ENCODE assay signal across 13 cellular contexts in the genomic region with DNA sequence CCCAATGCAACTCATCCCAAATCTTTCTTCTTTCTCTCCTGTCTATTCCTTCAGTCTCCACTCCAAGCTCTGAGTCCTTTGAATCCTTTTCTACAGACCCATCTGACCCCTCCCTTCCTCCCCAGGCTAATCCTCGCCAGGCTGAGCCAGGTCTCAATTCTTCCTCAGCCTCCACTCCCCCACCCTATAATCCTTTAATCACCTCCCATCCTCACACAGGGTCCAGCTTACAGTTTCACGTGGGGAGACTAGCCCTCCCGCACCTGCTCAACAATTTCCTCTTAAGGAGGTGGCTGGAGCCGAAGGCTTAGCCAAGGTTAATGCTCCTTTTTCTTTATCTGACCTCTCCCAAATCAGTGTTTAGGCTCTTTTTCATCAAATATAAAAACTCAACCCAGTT.
DNase-seq lines count a peak whose midpoint lies in the region; ATAC-seq and TF ChIP-seq lines count a peak whose summit lies in the region.
"Had no signal": no experiment of that assay in that cellular context is flagged by ENCODE, and none has a peak within 500 bp of the region (broad histone marks: within the 10 kb centered on the region; RNA-seq: fewer than 3 reads in every experiment).

No MANE protein-coding gene starts in this region.

- intact Hi-C loops in natural killer cell (cut with micrococcal nuclease): no loop called here
- intact Hi-C loops in aorta (cut with DNase I): no loop called here
- intact Hi-C loops in breast epithelium (cut with DNase I; ENCODE audit: low total_unique reads): no loop called here
- intact Hi-C loops in activated T-helper 1 cell treated with anti-CD3 and anti-CD28 coated beads, Interleukin-12 subunit alpha, Interleukin-12 subunit beta, Interleukin-2, Interleukin-4 antibody, amounts not matched to agents 30 ng/mL and 10 ng/mL and 1 ng/mL, durations not matched to agents 14 hours and 24 hours and 36 hours (cut with micrococcal nuclease): no loop called here

- no peak overlapping the region for H3K27ac Mint-ChIP-seq in natural killer cell treated with Interleukin-12 subunit alpha and Interleukin-12 subunit beta and Interleukin-15 and Interleukin-18, amount 100 ng/mL, for 72 hours
- H3K27ac Mint-ChIP-seq in natural killer cell: no peak overlapping the region
- H3K27ac Mint-ChIP-seq in neural progenitor cell: no peak overlapping the region
- H3K27ac Mint-ChIP-seq in activated T-helper 1 cell treated with anti-CD3 and anti-CD28 coated beads, Interleukin-12 subunit alpha, Interleukin-12 subunit beta, Interleukin-2, Interleukin-4 antibody, amounts not matched to agents 30 ng/mL and 10 ng/mL and 1 ng/mL, durations not matched to agents 14 hours and 24 hours and 36 hours: no peak overlapping the region
- H3K27ac Mint-ChIP-seq: CD4-positive, CD25-positive, alpha-beta regulatory T cell had no signal

- no peaks in the 10 kb centered on the region for H3K36me3 Mint-ChIP-seq in natural killer cell treated with Interleukin-12 subunit alpha and Interleukin-12 subunit beta and Interleukin-15 and Interleukin-18, amount 100 ng/mL, for 72 hours
- no peaks in the 10 kb centered on the region for H3K36me3 Mint-ChIP-seq in natural killer cell
- H3K36me3 Mint-ChIP-seq in neural progenitor cell: peaks cover 2% of the 10 kb centered on the region
- no peaks in the 10 kb centered on the region for H3K36me3 Mint-ChIP-seq in activated T-helper 1 cell treated with anti-CD3 and anti-CD28 coated beads, Interleukin-12 subunit alpha, Interleukin-12 subunit beta, Interleukin-2, Interleukin-4 antibody, amounts not matched to agents 30 ng/mL and 10 ng/mL and 1 ng/mL, durations not matched to agents 14 hours and 24 hours and 36 hours (ENCODE audit: low read depth)
- H3K36me3 Mint-ChIP-seq: CD4-positive, CD25-positive, alpha-beta regulatory T cell had no signal

- H3K4me3 Mint-ChIP-seq in natural killer cell treated with Interleukin-12 subunit alpha and Interleukin-12 subunit beta and Interleukin-15 and Interleukin-18, amount 100 ng/mL, for 72 hours: no peak overlapping the region
- no peak overlapping the region for H3K4me3 Mint-ChIP-seq in natural killer cell
- H3K4me3 Mint-ChIP-seq in neural progenitor cell: no peak overlapping the region
- H3K4me3 Mint-ChIP-seq in activated T-helper 1 cell treated with anti-CD3 and anti-CD28 coated beads, Interleukin-12 subunit alpha, Interleukin-12 subunit beta, Interleukin-2, Interleukin-4 antibody, amounts not matched to agents 30 ng/mL and 10 ng/mL and 1 ng/mL, durations not matched to agents 14 hours and 24 hours and 36 hours: no peak overlapping the region
- H3K4me3 Mint-ChIP-seq: CD4-positive, CD25-positive, alpha-beta regulatory T cell had no signal

- TF ChIP-seq POLR2A in breast epithelium (IDR thresholded peaks at IDR 0.05): no peak

- no peaks in the 10 kb centered on the region for H3K9me3 Mint-ChIP-seq in natural killer cell treated with Interleukin-12 subunit alpha and Interleukin-12 subunit beta and Interleukin-15 and Interleukin-18, amount 100 ng/mL, for 72 hours
- H3K9me3 Mint-ChIP-seq in natural killer cell (no peaks in the 10 kb centered on the region), neural progenitor cell (no peaks in the 10 kb centered on the region)
- no peaks in the 10 kb centered on the region for H3K9me3 Mint-ChIP-seq in activated T-helper 1 cell treated with anti-CD3 and anti-CD28 coated beads, Interleukin-12 subunit alpha, Interleukin-12 subunit beta, Interleukin-2, Interleukin-4 antibody, amounts not matched to agents 30 ng/mL and 10 ng/mL and 1 ng/mL, durations not matched to agents 14 hours and 24 hours and 36 hours
- H3K9me3 Mint-ChIP-seq: CD4-positive, CD25-positive, alpha-beta regulatory T cell had no signal

- H3K27me3 ChIP-seq in neural progenitor cell (no peaks in the 10 kb centered on the region), aorta (ENCODE audit: control insufficient read depth in 1 of 2, insufficient read depth in 2 of 2, low read length in 1 of 2) (no peaks in the 10 kb centered on the region), breast epithelium (no peaks in the 10 kb centered on the region)
- H3K27me3 ChIP-seq: BLaER1 treated with 17β-estradiol and CSF1 and Interleukin-3, amounts not matched to agents 10 nM and 100 nM had no signal

- H3K4me1 ChIP-seq in neural progenitor cell (no peaks in the 10 kb centered on the region), aorta (ENCODE audit: control insufficient read depth in 1 of 2, insufficient read depth in 2 of 2, low read length in 2 of 2) (no peaks in the 10 kb centered on the region), breast epithelium (no peaks in the 10 kb centered on the region)
- H3K4me1 ChIP-seq: BLaER1 treated with 17β-estradiol and CSF1 and Interleukin-3, amounts not matched to agents 10 nM and 100 nM had no signal

- H3F3A ChIP-seq in neural progenitor cell (ENCODE audit: low read depth): peaks cover 10% of the 10 kb centered on the region

- H4K20me1 ChIP-seq in neural progenitor cell (ENCODE audit: low read depth): no peaks in the 10 kb centered on the region
- H4K20me1 ChIP-seq: BLaER1 treated with 17β-estradiol and CSF1 and Interleukin-3, amounts not matched to agents 10 nM and 100 nM had no signal

- H3K4me3 ChIP-seq in neural progenitor cell (no peak overlapping the region), aorta (ENCODE audit: low read length in 2 of 2) (no peak overlapping the region), breast epithelium (no peak overlapping the region)
- H3K4me3 ChIP-seq: BLaER1 treated with 17β-estradiol and CSF1 and Interleukin-3, amounts not matched to agents 10 nM and 100 nM had no signal

- H3K79me2 ChIP-seq in neural progenitor cell (ENCODE audit: low read depth): no peaks in the 10 kb centered on the region

- H3K9me3 ChIP-seq in neural progenitor cell (ENCODE audit: low read depth) (no peaks in the 10 kb centered on the region), aorta (ENCODE audit: control insufficient read depth, low read length) (no peaks in the 10 kb centered on the region), breast epithelium (no peaks in the 10 kb centered on the region)

- H3K27me3 Mint-ChIP-seq in natural killer cell treated with Interleukin-12 subunit alpha and Interleukin-12 subunit beta and Interleukin-15 and Interleukin-18, amount 100 ng/mL, for 72 hours: peaks cover 0 to 3% of the 10 kb centered on the region in 2 donors
- H3K27me3 Mint-ChIP-seq in natural killer cell (ENCODE audit: low read depth in 2 of 2): peaks cover 0 to 2% of the 10 kb centered on the region in 2 donors
- H3K27me3 Mint-ChIP-seq in neural progenitor cell (ENCODE audit: insufficient read depth, low read depth): no peaks in the 10 kb centered on the region
- no peaks in the 10 kb centered on the region for H3K27me3 Mint-ChIP-seq in activated T-helper 1 cell treated with anti-CD3 and anti-CD28 coated beads, Interleukin-12 subunit alpha, Interleukin-12 subunit beta, Interleukin-2, Interleukin-4 antibody, amounts not matched to agents 30 ng/mL and 10 ng/mL and 1 ng/mL, durations not matched to agents 14 hours and 24 hours and 36 hours (ENCODE audit: insufficient read depth)
- H3K27me3 Mint-ChIP-seq: CD4-positive, CD25-positive, alpha-beta regulatory T cell had no signal

- no peaks in the 10 kb centered on the region for H3K4me1 Mint-ChIP-seq in natural killer cell treated with Interleukin-12 subunit alpha and Interleukin-12 subunit beta and Interleukin-15 and Interleukin-18, amount 100 ng/mL, for 72 hours (ENCODE audit: low read depth in 2 of 2)
- H3K4me1 Mint-ChIP-seq in natural killer cell (no peaks in the 10 kb centered on the region), neural progenitor cell (no peaks in the 10 kb centered on the region)
- no peaks in the 10 kb centered on the region for H3K4me1 Mint-ChIP-seq in activated T-helper 1 cell treated with anti-CD3 and anti-CD28 coated beads, Interleukin-12 subunit alpha, Interleukin-12 subunit beta, Interleukin-2, Interleukin-4 antibody, amounts not matched to agents 30 ng/mL and 10 ng/mL and 1 ng/mL, durations not matched to agents 14 hours and 24 hours and 36 hours (ENCODE audit: low read depth)
- H3K4me1 Mint-ChIP-seq: CD4-positive, CD25-positive, alpha-beta regulatory T cell had no signal

- H3K36me3 ChIP-seq in neural progenitor cell (no peaks in the 10 kb centered on the region), aorta (ENCODE audit: control insufficient read depth in 1 of 2, insufficient read depth in 2 of 2, low read length in 1 of 2) (no peaks in the 10 kb centered on the region), breast epithelium (no peaks in the 10 kb centered on the region)
- H3K36me3 ChIP-seq: BLaER1 treated with 17β-estradiol and CSF1 and Interleukin-3, amounts not matched to agents 10 nM and 100 nM had no signal

- TF ChIP-seq CTCF in natural killer cell (IDR thresholded peaks at IDR 0.05) (no peak), neural progenitor cell (IDR thresholded peaks at IDR 0.05) (no peak), breast epithelium (IDR thresholded peaks at IDR 0.05) (no peak)

- H3K27ac ChIP-seq in neural progenitor cell (no peak overlapping the region), aorta (ENCODE audit: low read depth in 1 of 2, low read length in 2 of 2) (no peak overlapping the region), breast epithelium (no peak overlapping the region)
- H3K27ac ChIP-seq: 22Rv1; BLaER1 treated with 17β-estradiol and CSF1 and Interleukin-3, amounts not matched to agents 10 nM and 100 nM had no signal

- DNase-seq in natural killer cell treated with Interleukin-12 subunit alpha and Interleukin-12 subunit beta and Interleukin-15 and Interleukin-18, amount 100 ng/mL, for 72 hours (ENCODE audit: low spot score): peak; percentile 44
- DNase-seq in natural killer cell (no peak), NCI-H82 treated with DMSO at 0.1 percent for 48 hours (lab: John Stamatoyannopoulos, UW; ENCODE audit: unreplicated experiment) (peak; percentile 90), neural progenitor cell (ENCODE audit: low spot score) (peak; percentile 31), aorta (peak; percentile 4 to 7), breast epithelium (ENCODE audit: low spot score in 2 of 2) (no peak)
- DNase-seq in activated T-helper 1 cell treated with anti-CD3 and anti-CD28 coated beads, Interleukin-12 subunit alpha, Interleukin-12 subunit beta, Interleukin-2, Interleukin-4 antibody, amounts not matched to agents 30 ng/mL and 10 ng/mL and 1 ng/mL, durations not matched to agents 14 hours and 24 hours and 36 hours (ENCODE audit: low spot score): no peak
- DNase-seq: CD4-positive, CD25-positive, alpha-beta regulatory T cell; DMS 273 treated with DMSO at 0.1 percent for 48 hours; IMR-90 had no signal

- WGBS in aorta, 2 donors: 90 to 91% methylated on average over 4 of the region's 4 CpGs

- ATAC-seq in natural killer cell treated with Interleukin-12 subunit alpha and Interleukin-12 subunit beta and Interleukin-15 and Interleukin-18, amount 100 ng/mL, for 72 hours: no peak
- ATAC-seq in natural killer cell: no peak
- no peak for ATAC-seq in aorta (ENCODE audit: low FRiP score)
- ATAC-seq in HG03442 (IDR thresholded peaks at IDR 0.05; ENCODE audit: unreplicated experiment): no peak

- H2AFZ ChIP-seq in neural progenitor cell (replicated peaks): no peak overlapping the region

- no peak overlapping the region for H3K9ac ChIP-seq in neural progenitor cell
- H3K9ac ChIP-seq: BLaER1 treated with 17β-estradiol and CSF1 and Interleukin-3, amounts not matched to agents 10 nM and 100 nM had no signal

- H3K4me2 ChIP-seq in neural progenitor cell: no peak overlapping the region
- H3K4me2 ChIP-seq: BLaER1 treated with 17β-estradiol and CSF1 and Interleukin-3, amounts not matched to agents 10 nM and 100 nM had no signal

Comparison
In these comparisons a context has a peak if more than half of its experiments do, and no peak if none do; other contexts are left out.
1. DNase-seq: peak in natural killer cell treated with Interleukin-12 subunit alpha and Interleukin-12 subunit beta and Interleukin-15 and Interleukin-18, amount 100 ng/mL, for 72 hours (single experiment), NCI-H82 treated with DMSO at 0.1 percent for 48 hours (single experiment), neural progenitor cell (single experiment) and aorta (2 of 2); none in natural killer cell (single experiment), breast epithelium (0 of 2) and activated T-helper 1 cell treated with anti-CD3 and anti-CD28 coated beads, Interleukin-12 subunit alpha, Interleukin-12 subunit beta, Interleukin-2, Interleukin-4 antibody, amounts not matched to agents 30 ng/mL and 10 ng/mL and 1 ng/mL, durations not matched to agents 14 hours and 24 hours and 36 hours (single experiment).